25 cellular contexts compared by ENCODE assay signal in the genomic region with DNA sequence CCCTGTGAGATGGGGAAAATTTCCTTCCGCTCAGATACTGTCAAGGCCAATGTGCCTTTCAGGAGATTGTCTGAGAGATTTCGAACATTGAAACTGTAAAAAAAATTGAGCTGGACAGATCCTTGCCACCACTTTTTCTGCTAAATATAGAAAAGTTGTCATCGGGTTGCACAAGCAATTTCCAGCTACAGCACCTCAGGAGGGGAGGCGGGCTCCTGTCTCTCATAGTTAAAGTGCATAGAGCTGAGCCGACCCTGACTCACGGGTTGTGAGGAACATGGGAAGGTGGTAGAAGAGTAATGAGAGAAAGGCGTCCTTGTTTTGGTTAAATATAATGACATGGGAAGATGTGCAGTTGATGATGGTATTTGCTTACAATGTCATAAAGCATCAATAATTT.
"Had no signal": no experiment of that assay in that cellular context is flagged by ENCODE, and none has a peak within 500 bp of the region (broad histone marks: within the 10 kb centered on the region; RNA-seq: fewer than 3 reads in every experiment).

No MANE protein-coding gene starts in this region.

- ATAC-seq: esophagus mucosa, gastrocnemius medialis, heart right ventricle, left cardiac atrium, left lung, left ventricle myocardium superior, lower lobe of right lung, mucosa of descending colon had no signal

- H3K9me3 ChIP-seq: colonic mucosa, esophagus squamous epithelium, gastrocnemius medialis, heart right ventricle, left lung, lower lobe of right lung, mucosa of descending colon had no signal

- DNase-seq: colonic mucosa; cortex of kidney; effector CD4-positive, alpha-beta T cell; effector memory CD4-positive, alpha-beta T cell; erythroblast; esophagus squamous epithelium; foreskin fibroblast; foreskin melanocyte; gastrocnemius medialis; glutamatergic neuron; head of caudate nucleus; heart right ventricle; hippocampal formation; left cardiac atrium; left lung; left ventricle myocardium superior; lower lobe of right lung; mesenchymal stem cell; mucosa of descending colon; naive B cell had no signal

- H3K27me3 ChIP-seq: colonic mucosa, esophagus squamous epithelium, gastrocnemius medialis, heart right ventricle, left lung had no signal

- H3K4me1 ChIP-seq: colonic mucosa, esophagus squamous epithelium, left lung had no signal

- H3K36me3 ChIP-seq: colonic mucosa, esophagus squamous epithelium, gastrocnemius medialis, heart right ventricle, left lung, lower lobe of right lung had no signal

- FAIRE-seq: endothelial cell of umbilical vein, islet of Langerhans, keratinocyte had no signal

- H3K27ac ChIP-seq: colonic mucosa, epithelial cell of prostate, esophagus squamous epithelium, gastrocnemius medialis, heart right ventricle, left lung, lower lobe of right lung had no signal

- H3K4me3 ChIP-seq: colonic mucosa, esophagus squamous epithelium, gastrocnemius medialis, heart right ventricle, left lung, lower lobe of right lung, mucosa of descending colon had no signal
